ENCODE assay signal across 24 cellular contexts in the genomic region with DNA sequence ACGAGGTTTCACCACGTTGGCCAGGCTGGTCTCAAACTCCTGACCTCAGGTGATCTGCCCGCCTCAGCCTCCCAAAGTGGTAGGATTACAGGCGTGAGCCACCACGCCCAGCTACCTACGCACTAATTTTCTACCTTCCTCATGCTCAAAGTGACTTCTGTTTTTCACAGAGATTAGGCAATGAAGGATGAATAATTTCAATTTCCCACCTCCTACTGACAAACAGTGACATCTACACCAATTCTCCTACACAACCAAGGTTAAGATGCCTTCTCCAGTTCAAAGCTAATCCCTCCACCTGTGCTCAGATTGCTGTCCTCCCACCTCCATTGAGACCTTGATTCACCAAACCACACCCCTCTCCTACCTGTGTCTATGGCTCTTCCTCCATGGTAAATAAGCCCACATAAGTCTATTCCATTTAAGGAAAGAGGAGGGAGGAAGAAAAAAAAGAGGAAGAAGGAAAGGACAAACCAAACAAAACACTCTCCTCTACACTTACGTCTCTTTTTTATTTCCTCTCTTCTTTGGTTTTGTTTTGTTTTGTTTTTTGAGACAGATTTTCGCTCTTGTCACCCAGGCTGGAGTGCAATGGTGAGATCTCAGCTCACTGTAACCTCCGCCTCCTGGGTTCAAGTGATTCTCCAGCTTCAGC. TPM values are rescaled to one million over a fixed set of nuclear protein-coding genes. Genes with fewer than 3 reads are reported as not detected.
DNase-seq lines count a peak whose midpoint lies in the region; ATAC-seq and TF ChIP-seq lines count a peak whose summit lies in the region.
"Had no signal": no experiment of that assay in that cellular context is flagged by ENCODE, and none has a peak within 500 bp of the region (broad histone marks: within the 10 kb centered on the region; RNA-seq: fewer than 3 reads in every experiment).

No MANE protein-coding gene starts in this region.

- no peak for DNase-seq in activated naive CD4-positive, alpha-beta T cell treated with Interleukin-2 at 50 U/mL for 16 hours
- DNase-seq in NB4 (ENCODE audit: low read depth) (peak; percentile 57), upper lobe of left lung (no peak), NCI-H2196 (lab: John Stamatoyannopoulos, UW; ENCODE audit: unreplicated experiment) (no peak), right cardiac atrium (no peak), NCI-H1436 (lab: John Stamatoyannopoulos, UW) (no peak)
- DNase-seq: activated gamma-delta T cell treated with Interleukin-2 at 50 U/mL for 16 hours; cerebellar nuclear complex; DMS79 treated with DMSO at 0.1 percent for 48 hours; effector memory CD8-positive, alpha-beta T cell; Karpas-422; NCI-H1105 treated with DMSO at 0.1 percent for 48 hours; NCI-H2107; NCI-H526 treated with DMSO at 0.1 percent for 48 hours; PC-3; psoas muscle; SJCRH30; testis had no signal

- 69 to 74% methylated on average over 9 of the region's 9 CpGs for WGBS in upper lobe of left lung, 2 donors
- 77% methylated on average over 9 of the region's 9 CpGs for WGBS in right cardiac atrium

- H3K27ac ChIP-seq in upper lobe of left lung, result peak overlapping the region; percentile 72 to 81 (median 74)
- H3K27ac ChIP-seq in right cardiac atrium (ENCODE audit: low read length), result no peak overlapping the region
- H3K27ac ChIP-seq: psoas muscle, SJCRH30, testis had no signal

- peak overlapping the region; percentile 38 for H3K27ac Mint-ChIP-seq in activated naive CD4-positive, alpha-beta T cell treated with anti-CD3 and anti-CD28 coated beads, Interleukin-2, amount 50 U/mL, for 24 hours
- peak overlapping the region; percentile 85 for H3K27ac Mint-ChIP-seq in dendritic cell treated with granulocyte-macrophage colony-stimulating factor and Interleukin-4, amounts not matched to agents 40 ng/mL and 50 ng/mL, for 4 days
- H3K27ac Mint-ChIP-seq: mesothelial cell of epicardium had no signal

- H3K36me3 ChIP-seq in upper lobe of left lung, result no peaks in the 10 kb centered on the region
- H3K36me3 ChIP-seq: SJCRH30 had no signal

- H3K27me3 ChIP-seq in upper lobe of left lung (no peaks in the 10 kb centered on the region), right cardiac atrium (ENCODE audit: control insufficient read depth, insufficient read depth) (no peaks in the 10 kb centered on the region)
- H3K27me3 ChIP-seq: SJCRH30, testis had no signal

- H3K9me3 ChIP-seq in upper lobe of left lung, result no peaks in the 10 kb centered on the region
- H3K9me3 ChIP-seq in right cardiac atrium (ENCODE audit: control insufficient read depth, low read length), result no peaks in the 10 kb centered on the region
- H3K9me3 ChIP-seq: psoas muscle, SJCRH30, testis had no signal

- no peak for TF ChIP-seq POLR2A in NB4 (IDR thresholded peaks at IDR 0.05; ENCODE audit: extremely low read depth, insufficient read length)
- no peak for TF ChIP-seq POLR2A in upper lobe of left lung (IDR thresholded peaks at IDR 0.05)

- intact Hi-C loops in dendritic cell treated with granulocyte-macrophage colony-stimulating factor and Interleukin-4, amounts not matched to agents 40 ng/mL and 50 ng/mL, for 4 days (cut with micrococcal nuclease), result no loop called here
- intact Hi-C loops in right cardiac atrium (cut with DNase I), result no loop called here

- TF ChIP-seq CTCF in NB4 (IDR thresholded peaks at IDR 0.05; ENCODE audit: low read depth, low read length) (no peak), upper lobe of left lung (IDR thresholded peaks at IDR 0.05) (no peak)

- ATAC-seq in upper lobe of left lung (ENCODE audit: low FRiP score in 2 of 2) (peak in 1 of 2 donors; percentile 46), right cardiac atrium (no peak)
- ATAC-seq: activated CD4-positive, CD25-positive, alpha-beta regulatory T cell treated with anti-CD3 and anti-CD28 coated beads, Interleukin-2, amount 50 U/mL, for 24 hours; effector memory CD8-positive, alpha-beta T cell; PC-3; psoas muscle had no signal

- H3K4me1 ChIP-seq in upper lobe of left lung, result peaks cover 3 to 20% (median 12%) of the 10 kb centered on the region in 4 donors
- peaks cover 3% of the 10 kb centered on the region for H3K4me1 ChIP-seq in right cardiac atrium (ENCODE audit: control insufficient read depth, insufficient read depth, low read length)
- H3K4me1 ChIP-seq: psoas muscle, SJCRH30, testis had no signal

- peaks cover 5% of the 10 kb centered on the region for H3K4me1 Mint-ChIP-seq in activated naive CD4-positive, alpha-beta T cell treated with anti-CD3 and anti-CD28 coated beads, Interleukin-2, amount 50 U/mL, for 24 hours
- H3K4me1 Mint-ChIP-seq in dendritic cell treated with granulocyte-macrophage colony-stimulating factor and Interleukin-4, amounts not matched to agents 40 ng/mL and 50 ng/mL, for 4 days (ENCODE audit: low read depth), result peaks cover 73% of the 10 kb centered on the region

- H3K9me3 Mint-ChIP-seq in activated naive CD4-positive, alpha-beta T cell treated with anti-CD3 and anti-CD28 coated beads, Interleukin-2, amount 50 U/mL, for 24 hours, result no peaks in the 10 kb centered on the region
- H3K9me3 Mint-ChIP-seq in dendritic cell treated with granulocyte-macrophage colony-stimulating factor and Interleukin-4, amounts not matched to agents 40 ng/mL and 50 ng/mL, for 4 days, result no peaks in the 10 kb centered on the region
- H3K9me3 Mint-ChIP-seq: effector memory CD8-positive, alpha-beta T cell; mesothelial cell of epicardium; neural crest cell had no signal

- H3K36me3 Mint-ChIP-seq in activated naive CD4-positive, alpha-beta T cell treated with anti-CD3 and anti-CD28 coated beads, Interleukin-2, amount 50 U/mL, for 24 hours, result no peaks in the 10 kb centered on the region
- peaks cover 25% of the 10 kb centered on the region for H3K36me3 Mint-ChIP-seq in dendritic cell treated with granulocyte-macrophage colony-stimulating factor and Interleukin-4, amounts not matched to agents 40 ng/mL and 50 ng/mL, for 4 days (ENCODE audit: low read depth)

- H3K4me3 ChIP-seq in NB4 (ENCODE audit: low read depth, low read length) (no peak overlapping the region), upper lobe of left lung (no peak overlapping the region), right cardiac atrium (ENCODE audit: low read length) (no peak overlapping the region)
- H3K4me3 ChIP-seq: psoas muscle, SJCRH30, smooth muscle cell, testis had no signal

- no peak overlapping the region for H3K4me3 Mint-ChIP-seq in activated naive CD4-positive, alpha-beta T cell treated with anti-CD3 and anti-CD28 coated beads, Interleukin-2, amount 50 U/mL, for 24 hours
- H3K4me3 Mint-ChIP-seq in dendritic cell treated with granulocyte-macrophage colony-stimulating factor and Interleukin-4, amounts not matched to agents 40 ng/mL and 50 ng/mL, for 4 days, result peak overlapping the region; percentile 70
- H3K4me3 Mint-ChIP-seq: effector memory CD8-positive, alpha-beta T cell; mesothelial cell of epicardium; neural crest cell had no signal

- no peaks in the 10 kb centered on the region for H3K27me3 Mint-ChIP-seq in activated naive CD4-positive, alpha-beta T cell treated with anti-CD3 and anti-CD28 coated beads, Interleukin-2, amount 50 U/mL, for 24 hours
- H3K27me3 Mint-ChIP-seq in dendritic cell treated with granulocyte-macrophage colony-stimulating factor and Interleukin-4, amounts not matched to agents 40 ng/mL and 50 ng/mL, for 4 days, result no peaks in the 10 kb centered on the region
- H3K27me3 Mint-ChIP-seq: effector memory CD8-positive, alpha-beta T cell had no signal

- TF ChIP-seq EP300 in upper lobe of left lung (IDR thresholded peaks at IDR 0.05), result no peak

RNA-seq across cellular contexts. Expression of gene MED11, which starts 5.5 kb away (rescaled TPM):
- total RNA-seq in upper lobe of left lung (10 to 100 TPM; 18.4 to 33.4 (median 24.2) TPM), right cardiac atrium (10 to 100 TPM; 17.8 to 21.6 (median 21.0) TPM)
- polyA plus RNA-seq in right cardiac atrium, result 47.6 TPM

RNA-seq across cellular contexts. Expression of gene ZMYND15, which starts 13.9 kb away (rescaled TPM):
- total RNA-seq in upper lobe of left lung (10 to 100 TPM in 4 of 6 donors, 1 to 10 TPM in 2; 3.5 to 22.8 (median 11.9) TPM), right cardiac atrium (under 1 TPM; 0.20 to 0.53 (median 0.33) TPM)
- 0.23 TPM for polyA plus RNA-seq in right cardiac atrium
- total RNA-seq: neural crest cell, SJCRH30, smooth muscle cell had no signal
- polyA plus RNA-seq: smooth muscle cell had no signal

RNA-seq across cellular contexts. Expression of gene CXCL16, which starts 14.0 kb away (rescaled TPM):
- total RNA-seq in upper lobe of left lung (100 to 1,000 TPM in 3 of 6 donors, 10 to 100 TPM in 3; 62.9 to 281 (median 122) TPM), right cardiac atrium (1 to 10 TPM; 5.0 to 6.3 (median 5.5) TPM)
- polyA plus RNA-seq in right cardiac atrium, result 2.5 TPM
- total RNA-seq: neural crest cell, SJCRH30 had no signal

RNA-seq across cellular contexts. Expression of gene ARRB2, which starts 15.3 kb away (rescaled TPM):
- 100 to 1,000 TPM in 5 of 6 donors, 10 to 100 TPM in 1; 67.3 to 336 (median 176) TPM for total RNA-seq in upper lobe of left lung
- total RNA-seq in right cardiac atrium, result 10 to 100 TPM; 21.6 to 35.1 (median 25.5) TPM
- polyA plus RNA-seq in right cardiac atrium, result 17.0 TPM

RNA-seq across cellular contexts. Expression of gene PELP1, which starts 21.8 kb away (rescaled TPM):
- total RNA-seq in upper lobe of left lung, result 10 to 100 TPM; 14.6 to 67.1 (median 34.2) TPM
- total RNA-seq in right cardiac atrium, result 10 to 100 TPM; 29.7 to 40.9 (median 36.7) TPM
- polyA plus RNA-seq in right cardiac atrium, result 21.1 TPM

Comparison
In these comparisons a context has a peak if more than half of its experiments do, and no peak if none do; other contexts are left out.
1. RNA of gene CXCL16, which starts 14.0 kb away (total RNA-seq): 62.9 to 281 TPM in upper lobe of left lung; 5.0 to 6.3 TPM in right cardiac atrium; every median in the first group is over 4 times any median in the second.